ENCODE assay signal across 17 cellular contexts in the genomic region with DNA sequence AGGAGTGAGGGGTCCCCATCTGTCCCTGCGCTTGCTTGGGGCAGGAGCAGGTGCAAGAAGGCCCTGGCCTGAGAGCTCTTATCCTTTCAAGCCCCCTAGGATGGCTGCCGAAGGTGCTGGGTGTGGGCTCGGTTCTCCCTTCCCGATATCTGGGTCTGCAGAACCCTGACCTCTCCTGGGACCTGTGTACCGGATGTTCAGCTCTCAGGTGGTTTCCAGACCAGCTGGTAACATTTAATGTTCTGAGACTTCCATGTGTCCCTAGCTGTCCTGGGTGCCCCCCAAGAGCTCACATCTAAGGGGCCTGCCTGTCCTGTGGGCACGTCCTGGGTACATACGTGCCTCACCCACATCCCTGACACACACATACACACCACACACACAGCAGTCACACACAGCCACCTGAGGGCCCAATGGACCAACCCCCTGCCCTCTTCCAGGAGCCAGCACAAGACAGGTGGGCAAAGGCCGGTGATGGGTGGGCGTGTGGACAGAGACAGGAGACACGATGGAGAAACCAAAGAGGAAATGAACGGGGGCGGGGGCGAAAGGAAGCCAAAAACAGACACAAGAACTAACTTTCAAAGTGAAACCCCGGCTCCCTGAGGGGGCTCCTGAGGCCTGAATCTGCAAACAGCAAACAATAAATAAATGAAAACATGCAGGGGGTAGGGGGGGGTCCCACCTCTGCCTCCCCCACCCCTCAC.
"Had no signal": no experiment of that assay in that cellular context is flagged by ENCODE, and none has a peak within 500 bp of the region (broad histone marks: within the 10 kb centered on the region; RNA-seq: fewer than 3 reads in every experiment).

No MANE protein-coding gene starts in this region.

- H3K27me3 Mint-ChIP-seq: activated naive CD8-positive, alpha-beta T cell treated with anti-CD3 and anti-CD28 coated beads, Interleukin-2, amount 10 ng/mL, durations not matched to agents 7 days and 5 days had no signal

- H3K9me3 Mint-ChIP-seq: activated naive CD8-positive, alpha-beta T cell treated with anti-CD3 and anti-CD28 coated beads, Interleukin-2, amount 10 ng/mL, durations not matched to agents 7 days and 5 days; activated T-cell treated with anti-CD3 and anti-CD28 coated beads, Interleukin-2, amount 50 U/mL, for 72 hours; natural killer cell had no signal

- H3K27me3 ChIP-seq: colonic mucosa, left lung had no signal

- H3K27ac Mint-ChIP-seq: activated naive CD8-positive, alpha-beta T cell treated with anti-CD3 and anti-CD28 coated beads, Interleukin-2, amount 10 ng/mL, durations not matched to agents 7 days and 5 days; activated T-cell treated with anti-CD3 and anti-CD28 coated beads, Interleukin-2, amount 50 U/mL, for 72 hours; natural killer cell had no signal

- H3K4me3 ChIP-seq: colonic mucosa, left lung had no signal

- H3K4me1 ChIP-seq: colonic mucosa, left lung had no signal

- H3K4me1 Mint-ChIP-seq: brain, WTC11 had no signal

- H3K9me3 ChIP-seq: colonic mucosa, left lung had no signal

- H3K27ac ChIP-seq: colonic mucosa, left lung had no signal

- H3K36me3 ChIP-seq: colonic mucosa had no signal

- ATAC-seq: activated T-cell treated with anti-CD3 and anti-CD28 coated beads, Interleukin-2, amount 50 U/mL, for 72 hours; esophagus mucosa; left lung; natural killer cell; WTC11 had no signal

- DNase-seq: activated CD4-positive, alpha-beta T cell treated with anti-CD3 and anti-CD28 coated beads for 48 hours; activated CD8-positive, alpha-beta memory T cell treated with anti-CD3 and anti-CD28 coated beads, Interleukin-2, amount 50 U/mL, for 48 hours; activated gamma-delta T cell treated with Interleukin-2 at 50 U/mL for 16 hours; activated naive CD8-positive, alpha-beta T cell treated with anti-CD3 and anti-CD28 coated beads, Interleukin-2, amount 10 ng/mL, durations not matched to agents 7 days and 5 days; activated T-cell treated with anti-CD3 and anti-CD28 coated beads, Interleukin-2, amount 50 U/mL, for 72 hours; central memory CD4-positive, alpha-beta T cell; colonic mucosa; hypothalamus; kidney; left lung; natural killer cell; stimulated activated CD4-positive, alpha-beta T cell treated with anti-CD3 and anti-CD28 coated beads, Interleukin-15, amount 100 ng/mL, for 24 hours; stimulated activated CD4-positive, alpha-beta T cell treated with anti-CD3 and anti-CD28 coated beads, Interleukin-4, amount 100 ng/mL, for 1 hour; stimulated activated CD8-positive, alpha-beta memory T cell treated with anti-CD3 and anti-CD28 coated beads, Interleukin-4, amount 100 ng/mL, for 48 hours had no signal

- H3K36me3 Mint-ChIP-seq: activated naive CD8-positive, alpha-beta T cell treated with anti-CD3 and anti-CD28 coated beads, Interleukin-2, amount 10 ng/mL, durations not matched to agents 7 days and 5 days; brain; natural killer cell had no signal

- H3K4me3 Mint-ChIP-seq: activated naive CD8-positive, alpha-beta T cell treated with anti-CD3 and anti-CD28 coated beads, Interleukin-2, amount 10 ng/mL, durations not matched to agents 7 days and 5 days; activated T-cell treated with anti-CD3 and anti-CD28 coated beads, Interleukin-2, amount 50 U/mL, for 72 hours; brain; natural killer cell; WTC11 had no signal
